9 cellular contexts compared by ENCODE assay signal in the genomic region with DNA sequence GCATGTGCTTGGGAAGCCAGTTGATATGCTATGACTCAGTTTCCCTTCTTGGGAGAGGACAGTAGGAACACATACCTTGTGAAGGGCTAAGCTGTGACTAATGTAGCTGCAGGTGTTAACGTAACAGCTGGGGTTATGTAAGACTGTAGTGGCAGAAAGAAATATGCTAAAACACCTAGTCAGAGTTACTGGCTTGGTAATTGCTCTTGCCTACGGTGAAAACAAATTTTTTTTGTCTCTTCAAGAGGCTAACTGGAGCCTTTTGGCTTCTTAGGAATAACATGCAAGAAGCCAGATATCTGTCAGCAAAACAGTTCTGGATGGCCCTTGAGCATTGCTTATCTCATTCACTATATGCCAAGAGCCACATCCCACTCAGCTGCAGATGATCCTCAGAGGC. TPM values are rescaled to one million over a fixed set of nuclear protein-coding genes. Genes with fewer than 3 reads are reported as not detected.
DNase-seq lines count a peak whose midpoint lies in the region; ATAC-seq, FAIRE-seq and TF ChIP-seq lines count a peak whose summit lies in the region.
"Had no signal": no experiment of that assay in that cellular context is flagged by ENCODE, and none has a peak within 500 bp of the region (broad histone marks: within the 10 kb centered on the region; RNA-seq: fewer than 3 reads in every experiment).

No MANE protein-coding gene starts in this region.

- TF ChIP-seq EP300 in upper lobe of left lung (IDR thresholded peaks at IDR 0.05): no peak

- H3K9me3 ChIP-seq in cardiac muscle cell (ENCODE audit: low read depth) (no peaks in the 10 kb centered on the region), astrocyte (ENCODE audit: insufficient read depth, low read depth, low read length) (no peaks in the 10 kb centered on the region), lower lobe of right lung (no peaks in the 10 kb centered on the region), upper lobe of left lung (no peaks in the 10 kb centered on the region)

- H2AFZ ChIP-seq in astrocyte (ENCODE audit: low read depth, low read length): no peak overlapping the region

- WGBS in upper lobe of left lung, 2 donors: 49 to 51% methylated on average over 2 of the region's 2 CpGs

- peaks cover 44% of the 10 kb centered on the region for H3K4me1 Mint-ChIP-seq in astrocyte (ENCODE audit: low read depth, unreplicated experiment)

- peak overlapping the region; percentile 91 for H3K27ac Mint-ChIP-seq in astrocyte (ENCODE audit: unreplicated experiment)

- DNase-seq in cardiac muscle cell (ENCODE audit: low read depth in 1 of 2, low spot score in 1 of 2) (peak in 1 of 2 donors; percentile 62), Right ventricle myocardium superior (no peak), astrocyte (ENCODE audit: low read depth) (peak; percentile 35), lower lobe of right lung (no peak), upper lobe of left lung (no peak)
- DNase-seq: NCI-H1930 had no signal

- H3K4me3 ChIP-seq in cardiac muscle cell (peak overlapping the region; percentile 59), astrocyte (ENCODE audit: insufficient read depth, low read depth, low read length) (peak overlapping the region; percentile 74), lower lobe of right lung (peak overlapping the region; percentile 85), upper lobe of left lung (peak overlapping the region; percentile 64 to 81 (median 73))

- no peak for ATAC-seq in Right ventricle myocardium superior (ENCODE audit: poor library complexity)
- ATAC-seq in lower lobe of right lung: no peak
- ATAC-seq in upper lobe of left lung (ENCODE audit: low FRiP score in 2 of 2): no peak
- ATAC-seq in GM18517 (IDR thresholded peaks at IDR 0.05; ENCODE audit: unreplicated experiment): no peak
- ATAC-seq in HG03378 (IDR thresholded peaks at IDR 0.05; ENCODE audit: unreplicated experiment): no peak
- no peak for ATAC-seq in GM21360 (IDR thresholded peaks at IDR 0.05; ENCODE audit: unreplicated experiment)

- H3K36me3 Mint-ChIP-seq in astrocyte (ENCODE audit: low read depth, unreplicated experiment): peaks cover 6% of the 10 kb centered on the region

- peaks cover 58% of the 10 kb centered on the region for H3K79me2 ChIP-seq in astrocyte (ENCODE audit: insufficient read depth, low read length)

- H3K36me3 ChIP-seq in cardiac muscle cell: no peaks in the 10 kb centered on the region
- H3K36me3 ChIP-seq in astrocyte (ENCODE audit: insufficient read depth, low read length): no peaks in the 10 kb centered on the region
- no peaks in the 10 kb centered on the region for H3K36me3 ChIP-seq in lower lobe of right lung
- H3K36me3 ChIP-seq in upper lobe of left lung: no peaks in the 10 kb centered on the region

- H3K4me1 ChIP-seq in cardiac muscle cell (ENCODE audit: low read depth) (peaks cover 53% of the 10 kb centered on the region), astrocyte (ENCODE audit: insufficient read depth, low read length) (peaks cover 63% of the 10 kb centered on the region), lower lobe of right lung (peaks cover 46% of the 10 kb centered on the region), upper lobe of left lung (peaks cover 37 to 57% (median 45%) of the 10 kb centered on the region in 4 donors)

- H3K27me3 ChIP-seq in cardiac muscle cell (no peaks in the 10 kb centered on the region), astrocyte (ENCODE audit: insufficient read depth, low read length) (no peaks in the 10 kb centered on the region), lower lobe of right lung (ENCODE audit: low read depth) (no peaks in the 10 kb centered on the region), upper lobe of left lung (no peaks in the 10 kb centered on the region)

- no peak for TF ChIP-seq CTCF in cardiac muscle cell (IDR thresholded peaks at IDR 0.05; ENCODE audit: low read depth, low read length)
- TF ChIP-seq CTCF in astrocyte (IDR thresholded peaks at IDR 0.05; ENCODE audit: insufficient read depth, low read depth, low read length): no peak
- no peak for TF ChIP-seq CTCF in lower lobe of right lung (IDR thresholded peaks at IDR 0.05)
- no peak for TF ChIP-seq CTCF in upper lobe of left lung (IDR thresholded peaks at IDR 0.05)

- H3K4me2 ChIP-seq in astrocyte (ENCODE audit: low read length): peak overlapping the region; percentile 87

- H3K9ac ChIP-seq in astrocyte (ENCODE audit: low read length): peak overlapping the region; percentile 86

- intact Hi-C loops in Right ventricle myocardium superior (cut with DNase I): no loop called here
- intact Hi-C loops in lower lobe of right lung (cut with DNase I): no loop called here

- peak overlapping the region; percentile 95 for H3K4me3 Mint-ChIP-seq in astrocyte (ENCODE audit: unreplicated experiment)

- no peak for FAIRE-seq in astrocyte (lab: Jason Lieb, UNC)

- H3K27ac ChIP-seq in cardiac muscle cell (peak overlapping the region; percentile 93), astrocyte (ENCODE audit: low read depth, low read length) (no peak overlapping the region), lower lobe of right lung (no peak overlapping the region), upper lobe of left lung (no peak overlapping the region)

- peaks cover 52% of the 10 kb centered on the region for H4K20me1 ChIP-seq in astrocyte (ENCODE audit: insufficient read depth, low read length)

- H3K27me3 Mint-ChIP-seq in astrocyte (ENCODE audit: low read depth, unreplicated experiment): no peaks in the 10 kb centered on the region

- H3K9me3 Mint-ChIP-seq in astrocyte (ENCODE audit: unreplicated experiment): no peaks in the 10 kb centered on the region

- no peak for TF ChIP-seq POLR2A in upper lobe of left lung (IDR thresholded peaks at IDR 0.05)

RNA-seq across cellular contexts. Expression of a gene that starts 1.4 kb away (rescaled TPM):
- total RNA-seq in cardiac muscle cell: 59.5 and 109 TPM in 2 replicates
- polyA plus RNA-seq in cardiac muscle cell: 37.7 and 55.0 TPM in 2 replicates
- total RNA-seq in Right ventricle myocardium superior: 15.1 TPM
- total RNA-seq in astrocyte: 30.8 and 30.9 TPM in 2 replicates
- 17.0 TPM for total RNA-seq in lower lobe of right lung
- 10 to 100 TPM; 12.8 to 83.8 (median 26.8) TPM for total RNA-seq in upper lobe of left lung

RNA-seq across cellular contexts. Expression of a gene that starts 52.2 kb away (rescaled TPM):
- total RNA-seq in cardiac muscle cell (22.8 and 29.4 TPM in 2 replicates), Right ventricle myocardium superior (14.3 TPM), astrocyte (5.7 and 7.6 TPM in 2 replicates), lower lobe of right lung (24.3 TPM), upper lobe of left lung (10 to 100 TPM; 14.4 to 41.5 (median 31.2) TPM)
- polyA plus RNA-seq in cardiac muscle cell: 17.4 and 27.6 TPM in 2 replicates
